In the genomic region with DNA sequence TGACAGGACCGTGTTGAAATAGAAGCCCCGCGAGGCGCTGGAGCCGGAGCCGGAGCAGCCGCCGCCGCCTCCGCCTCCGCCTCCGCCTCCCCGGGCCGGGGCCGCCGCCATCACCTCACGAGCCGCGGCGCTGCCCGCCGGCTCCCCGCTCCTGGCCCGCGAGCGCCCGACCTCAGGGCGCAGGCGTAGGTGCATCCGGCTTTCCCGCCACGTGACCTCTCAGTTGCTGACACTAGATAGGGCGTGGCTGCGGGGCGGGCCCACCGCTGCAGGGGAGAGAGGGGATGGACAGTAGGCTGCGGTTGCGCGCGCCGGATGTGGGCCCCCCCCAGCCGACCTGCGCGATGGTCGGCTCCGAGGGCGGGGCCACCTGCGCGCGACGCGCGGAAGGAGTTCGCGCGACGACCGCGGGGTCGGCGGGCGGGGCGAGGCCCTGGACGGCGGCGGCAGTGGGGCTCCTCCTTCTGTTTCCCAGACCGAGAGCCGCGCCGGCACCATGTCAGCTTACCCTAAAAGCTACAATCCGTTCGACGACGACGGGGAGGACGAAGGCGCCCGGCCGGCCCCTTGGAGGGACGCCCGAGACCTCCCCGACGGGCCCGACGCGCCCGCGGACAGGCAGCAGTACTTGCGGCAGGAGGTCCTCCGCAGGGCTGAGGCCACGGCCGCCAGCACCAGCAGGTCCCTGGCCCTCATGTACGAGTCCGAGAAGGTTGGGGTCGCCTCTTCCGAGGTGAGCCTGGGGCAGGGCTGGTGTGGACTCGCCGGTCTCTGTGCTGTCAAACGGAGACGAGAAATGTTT, we compare ENCODE assay signal across 8 cellular contexts. TPM values are rescaled to one million over a fixed set of nuclear protein-coding genes. Genes with fewer than 3 reads are reported as not detected.
DNase-seq lines count a peak whose midpoint lies in the region; ATAC-seq lines count a peak whose summit lies in the region.

PI4KA (minus strand) TSS at position 197 of the 802 bp plus-strand sequence; CDS start at position 111, 86 bp downstream.
SNAP29 (plus strand) TSS at position 393 of the 802 bp plus-strand sequence; CDS start at position 497, 104 bp downstream.

- DNase-seq in C1 segment of cervical spinal cord (lab: John Stamatoyannopoulos, UW) (peak; percentile 70 to 97 (median 94)), NCI-H748 (lab: John Stamatoyannopoulos, UW; ENCODE audit: unreplicated experiment) (peak; percentile 96), dedifferentiated amniotic fluid mesenchymal stem cell (ENCODE audit: extremely low spot score) (peak; percentile 96), left lobe of liver (ENCODE audit: low spot score) (peak; percentile 99)
- peak; percentile 92 to 97 for DNase-seq in activated CD4-positive, alpha-beta T cell treated with anti-CD3 and anti-CD28 coated beads, Interleukin-2, amount 50 U/mL, for 24 hours (ENCODE audit: low read depth in 1 of 2, low spot score in 1 of 2)
- DNase-seq in stimulated activated CD4-positive, alpha-beta T cell treated with anti-CD3 and anti-CD28 coated beads, Interleukin-2, amount 100 ng/mL, for 24 hours, result peak; percentile 98 to 99

- ATAC-seq in GM19372 (IDR thresholded peaks at IDR 0.05; ENCODE audit: low read depth, unreplicated experiment) (peak; percentile 92), HG03521 (IDR thresholded peaks at IDR 0.05; ENCODE audit: unreplicated experiment) (peak; percentile 93), left lobe of liver (peak; percentile 96)

RNA-seq across cellular contexts. Expression of gene PI4KA, which starts in this region (rescaled TPM):
- 40.4 TPM for total RNA-seq in left lobe of liver

RNA-seq across cellular contexts. Expression of gene SNAP29, which starts in this region (rescaled TPM):
- total RNA-seq in left lobe of liver, result 24.6 TPM

Comparison
In these comparisons a context has a peak if more than half of its experiments do, and no peak if none do; other contexts are left out.
1. Peak in every context shown above with its lines: DNase-seq and ATAC-seq.